2 cellular contexts compared by ENCODE assay signal in the genomic region with DNA sequence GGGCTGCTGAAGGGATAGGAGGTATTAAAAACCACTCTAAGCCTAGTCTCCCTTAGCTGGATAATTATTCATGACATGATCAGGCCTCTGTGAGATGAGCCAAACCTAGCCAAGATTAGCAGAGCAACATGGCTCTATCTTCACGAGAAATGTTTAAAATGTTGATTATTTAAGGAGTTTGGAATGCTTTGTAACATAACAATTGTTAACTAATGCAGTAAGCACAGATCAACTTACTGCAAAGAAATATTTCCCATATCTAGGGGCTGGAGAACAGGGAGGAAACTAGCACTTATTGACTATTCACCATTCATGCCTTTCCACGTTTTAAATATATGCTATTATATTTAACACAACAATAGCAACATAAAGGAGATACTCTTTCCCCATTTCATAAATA.
TF ChIP-seq lines count a peak whose summit lies in the region.

No MANE protein-coding gene starts in this region.

TF ChIP-seq in liver, 16 proteins besides CTCF, POLR2A, EP300 and RAD21 (continued from another document):
- no peak for TF ChIP-seq ZBTB33 (IDR thresholded peaks at IDR 0.05)
- TF ChIP-seq FOXA1 (IDR thresholded peaks at IDR 0.05), result no peak
- TF ChIP-seq HNF4G (IDR thresholded peaks at IDR 0.05), result no peak
- TF ChIP-seq NR2F2 (IDR thresholded peaks at IDR 0.05), result no peak
- TF ChIP-seq HNF4A (conservative IDR thresholded peaks at IDR 0.05), result no peak
- TF ChIP-seq MAX (IDR thresholded peaks at IDR 0.05), result no peak
- TF ChIP-seq, protein P1, sequence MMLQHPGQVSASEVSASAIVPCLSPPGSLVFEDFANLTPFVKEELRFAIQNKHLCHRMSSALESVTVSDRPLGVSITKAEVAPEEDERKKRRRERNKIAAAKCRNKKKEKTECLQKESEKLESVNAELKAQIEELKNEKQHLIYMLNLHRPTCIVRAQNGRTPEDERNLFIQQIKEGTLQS (IDR thresholded peaks at IDR 0.05), result no peak
- TF ChIP-seq SP1 (IDR thresholded peaks at IDR 0.05), result no peak
- no peak for TF ChIP-seq YY1 (IDR thresholded peaks at IDR 0.05)
- TF ChIP-seq REST (IDR thresholded peaks at IDR 0.05), result no peak
- TF ChIP-seq JUND (IDR thresholded peaks at IDR 0.05), result no peak

TF ChIP-seq in HepG2, 621 proteins besides CTCF, POLR2A, EP300 and RAD21 (continued from another document):
- TF ChIP-seq UBTF (CRISPR knock-in tag; IDR thresholded peaks at IDR 0.05), result no peak
- TF ChIP-seq, protein P2, sequence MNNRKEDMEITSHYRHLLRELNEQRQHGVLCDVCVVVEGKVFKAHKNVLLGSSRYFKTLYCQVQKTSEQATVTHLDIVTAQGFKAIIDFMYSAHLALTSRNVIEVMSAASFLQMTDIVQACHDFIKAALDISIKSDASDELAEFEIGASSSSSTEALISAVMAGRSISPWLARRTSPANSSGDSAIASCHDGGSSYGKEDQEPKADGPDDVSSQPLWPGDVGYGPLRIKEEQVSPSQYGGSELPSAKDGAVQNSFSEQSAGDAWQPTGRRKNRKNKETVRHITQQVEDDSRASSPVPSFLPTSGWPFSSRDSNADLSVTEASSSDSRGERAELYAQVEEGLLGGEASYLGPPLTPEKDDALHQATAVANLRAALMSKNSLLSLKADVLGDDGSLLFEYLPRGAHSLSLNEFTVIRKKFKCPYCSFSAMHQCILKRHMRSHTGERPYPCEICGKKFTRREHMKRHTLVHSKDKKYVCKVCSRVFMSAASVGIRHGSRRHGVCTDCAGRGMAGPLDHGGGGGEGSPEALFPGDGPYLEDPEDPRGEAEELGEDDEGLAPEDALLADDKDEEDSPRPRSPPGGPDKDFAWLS (CRISPR knock-in tag; IDR thresholded peaks at IDR 0.05; ENCODE audit: borderline replicate concordance), result no peak
- TF ChIP-seq SKIL (CRISPR knock-in tag; IDR thresholded peaks at IDR 0.05; ENCODE audit: borderline replicate concordance), result no peak
- no peak for TF ChIP-seq ZNF879 (CRISPR knock-in tag; IDR thresholded peaks at IDR 0.05)
- TF ChIP-seq RFX5 (IDR thresholded peaks at IDR 0.05; ENCODE audit: low read depth, low read length), result no peak
- no peak for TF ChIP-seq SRSF4 (IDR thresholded peaks at IDR 0.05; ENCODE audit: low read depth, low read length, poor library complexity, severe bottlenecking)
- no peak for TF ChIP-seq ZNF761 (CRISPR knock-in tag; conservative IDR thresholded peaks at IDR 0.05)
TF ChIP-seq in HepG2: peak in this region for 0.
